7 cellular contexts compared by ENCODE assay signal in the genomic region with DNA sequence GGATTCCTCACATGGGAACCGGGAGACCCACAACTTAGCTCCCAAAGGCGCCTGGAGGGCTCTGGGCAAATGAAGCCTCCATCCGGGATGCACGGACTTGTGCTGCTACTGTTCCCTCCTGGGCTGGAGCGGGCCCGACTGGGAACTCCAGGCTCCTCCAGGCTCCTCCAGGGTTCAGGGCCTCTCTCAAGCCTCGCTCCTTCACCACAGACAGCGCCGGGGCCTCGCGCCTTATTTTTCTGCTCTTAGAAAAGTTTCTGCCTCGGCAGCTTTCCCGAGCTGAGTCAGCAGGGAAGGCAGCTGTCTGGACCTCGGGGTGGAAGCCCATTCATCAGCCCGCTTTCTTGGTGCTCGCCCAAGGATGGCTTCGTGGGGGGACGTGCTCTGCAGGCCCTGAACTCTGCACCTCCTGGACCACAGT. TPM values are rescaled to one million over a fixed set of nuclear protein-coding genes. Genes with fewer than 3 reads are reported as not detected.
A peak's percentile ranks its signal among the peaks of the same experiment; 100 is the strongest.
DNase-seq lines count a peak whose midpoint lies in the region; ATAC-seq and TF ChIP-seq lines count a peak whose summit lies in the region.

No MANE protein-coding gene starts in this region.

- H3K4me1 Mint-ChIP-seq in mesothelial cell of epicardium, result peaks cover 9% of the 10 kb centered on the region

- no peak overlapping the region for H3K9ac ChIP-seq in HUES48 (ENCODE audit: low read depth, low read length)

- H3K4me1 ChIP-seq in HUES48 (ENCODE audit: control insufficient read depth, insufficient read depth, low read length) (no peaks in the 10 kb centered on the region; the same call in 1 of the 2 replicates), esophagus squamous epithelium (peaks cover 0 to 15% (median 5%) of the 10 kb centered on the region in 3 donors), transverse colon (peaks cover 0 to 14% (median 10%) of the 10 kb centered on the region in 4 donors)

- in situ Hi-C loops in transverse colon (cut with MboI; ENCODE audit: low pct_ligation_motif_present in 1 of 4, low pct_unique_long_range_greater_than_20kb in 1 of 4, low sequenced_read_pairs in 3 of 4), result no loop called here

- H3K9me3 ChIP-seq in HUES48 (ENCODE audit: control insufficient read depth, insufficient read depth, low read length), result no peaks in the 10 kb centered on the region
- no peaks in the 10 kb centered on the region for H3K9me3 ChIP-seq in esophagus squamous epithelium
- no peaks in the 10 kb centered on the region for H3K9me3 ChIP-seq in transverse colon

- no peak for TF ChIP-seq POLR2A in esophagus squamous epithelium (IDR thresholded peaks at IDR 0.05)
- no peak for TF ChIP-seq POLR2A in transverse colon (IDR thresholded peaks at IDR 0.05)

- H3K27ac ChIP-seq in HUES48 (ENCODE audit: low read depth, low read length) (no peak overlapping the region), esophagus squamous epithelium (no peak overlapping the region), transverse colon (no peak overlapping the region)

- H3K36me3 Mint-ChIP-seq in mesothelial cell of epicardium, result no peaks in the 10 kb centered on the region

- peak overlapping the region; percentile 12; the same call in 1 of the 2 replicates for H3K4me3 ChIP-seq in HUES48 (ENCODE audit: low read depth, low read length)
- peak overlapping the region in 3 of 4 donors; percentile 25 to 56 (median 41) for H3K4me3 ChIP-seq in esophagus squamous epithelium
- H3K4me3 ChIP-seq in transverse colon, result peak overlapping the region in 3 of 4 donors; percentile 29 to 33 (median 32)

- ATAC-seq in HG02642 (IDR thresholded peaks at IDR 0.05; ENCODE audit: poor library complexity, unreplicated experiment), result no peak

- peak overlapping the region; percentile 30 for H3K4me3 Mint-ChIP-seq in mesothelial cell of epicardium

- TF ChIP-seq EP300 in transverse colon (IDR thresholded peaks at IDR 0.05; ENCODE audit: low read depth), result no peak

- DNase-seq in esophagus squamous epithelium (lab: John Stamatoyannopoulos, UW), result no peak
- DNase-seq in mesothelial cell of epicardium (ENCODE audit: low spot score in 2 of 2, unreplicated experiment in 2 of 2), result no peak
- no peak for DNase-seq in transverse colon
- DNase-seq in OCI-M2 (lab: John Stamatoyannopoulos, UW; ENCODE audit: unreplicated experiment), result no peak
- no peak for DNase-seq in dedifferentiated amniotic fluid mesenchymal stem cell (ENCODE audit: extremely low spot score)

- WGBS in esophagus squamous epithelium, 2 donors, result 62% methylated on average over 7 of the region's 18 CpGs; no CpG with 5 or more reads in 1 of the 2 donors
- WGBS in transverse colon (ENCODE audit: low coverage in 1 of 2), 2 donors, result 65% methylated on average over 18 of the region's 18 CpGs; no CpG with 5 or more reads in 1 of the 2 donors

- H3K27ac Mint-ChIP-seq in mesothelial cell of epicardium, result no peak overlapping the region

- intact Hi-C loops in esophagus squamous epithelium (cut with DNase I) (no loop called here), transverse colon (cut with DNase I; ENCODE audit: low total_unique reads) (no loop called here)

- H3K27me3 ChIP-seq in HUES48 (ENCODE audit: control insufficient read depth, insufficient read depth, low read length) (no peaks in the 10 kb centered on the region), esophagus squamous epithelium (peaks cover 0 to 21% (median 0%) of the 10 kb centered on the region in 4 donors), transverse colon (no peaks in the 10 kb centered on the region)

- no peaks in the 10 kb centered on the region for H3K9me3 Mint-ChIP-seq in mesothelial cell of epicardium

- H3K36me3 ChIP-seq in HUES48 (ENCODE audit: control insufficient read depth, insufficient read depth, low read length) (no peaks in the 10 kb centered on the region), esophagus squamous epithelium (no peaks in the 10 kb centered on the region), transverse colon (no peaks in the 10 kb centered on the region)

- peaks cover 27% of the 10 kb centered on the region for H3K27me3 Mint-ChIP-seq in mesothelial cell of epicardium (ENCODE audit: low read depth)

- TF ChIP-seq CTCF in esophagus squamous epithelium (IDR thresholded peaks at IDR 0.05) (no peak), mesothelial cell of epicardium (IDR thresholded peaks at IDR 0.05; ENCODE audit: unreplicated experiment) (no peak), transverse colon (IDR thresholded peaks at IDR 0.05) (no peak)

RNA-seq across cellular contexts. Expression of a gene that starts 13.0 kb away (rescaled TPM):
- total RNA-seq in esophagus squamous epithelium, result not detected
- total RNA-seq in mesothelial cell of epicardium, result not detected in 3 replicates
- not detected for total RNA-seq in transverse colon
